Comparison of ENCODE assay signal across 8 cellular contexts in genomic region chr3:160921020-160921635, GRCh38.
DNase-seq lines count a peak whose midpoint lies in the region; ATAC-seq and TF ChIP-seq lines count a peak whose summit lies in the region.

No MANE protein-coding gene starts in this region.

- 8 to 12% methylated on average over 4 of the region's 4 CpGs for WGBS in body of pancreas, 2 donors

- ATAC-seq in body of pancreas: peak; percentile 77

- TF ChIP-seq CTCF in HFF-Myc (IDR thresholded peaks at IDR 0.05; ENCODE audit: low read depth, low read length, missing control alignments): peak; percentile 80
- TF ChIP-seq CTCF in body of pancreas (IDR thresholded peaks at IDR 0.05): peak; percentile 70 to 87 (median 81)
- TF ChIP-seq CTCF in kidney epithelial cell (IDR thresholded peaks at IDR 0.05; ENCODE audit: insufficient read depth, low read length, poor library complexity, severe bottlenecking): peak; percentile 85
- peak in 2 of 3 experiments; percentile 61 to 63 for TF ChIP-seq CTCF in vagina (IDR thresholded peaks at IDR 0.05)

- intact Hi-C loops in body of pancreas (cut with DNase I) (no loop called here), vagina (cut with DNase I) (no loop called here)

- H3K4me3 ChIP-seq in HFF-Myc (replicated peaks; ENCODE audit: low read depth, low read length) (no peak overlapping the region), body of pancreas (no peak overlapping the region), kidney epithelial cell (ENCODE audit: low read depth, low read length) (no peak overlapping the region), vagina (no peak overlapping the region)

- H3K27me3 ChIP-seq in body of pancreas (no peaks in the 10 kb centered on the region), kidney epithelial cell (ENCODE audit: control insufficient read depth, insufficient read depth, low read length) (no peaks in the 10 kb centered on the region), vagina (no peaks in the 10 kb centered on the region)

- H3K4me1 ChIP-seq in body of pancreas (peaks cover 14% of the 10 kb centered on the region), vagina (no peaks in the 10 kb centered on the region)

- no peaks in the 10 kb centered on the region for H3K9me3 ChIP-seq in body of pancreas
- H3K9me3 ChIP-seq in vagina: no peaks in the 10 kb centered on the region

- TF ChIP-seq POLR2A in body of pancreas (IDR thresholded peaks at IDR 0.05): no peak
- TF ChIP-seq POLR2A in vagina (IDR thresholded peaks at IDR 0.05): no peak

- DNase-seq in NOMO-1 (lab: John Stamatoyannopoulos, UW; ENCODE audit: unreplicated experiment in 2 of 2): peak; percentile 20 to 61
- DNase-seq in NOMO-1 treated with dmso at 0.1 percent for 144 hours (lab: John Stamatoyannopoulos, UW; ENCODE audit: unreplicated experiment): no peak
- DNase-seq in HFF-Myc (ENCODE audit: extremely low read depth, low read depth): no peak
- peak; percentile 35 for DNase-seq in NCI-H2196 (lab: John Stamatoyannopoulos, UW; ENCODE audit: unreplicated experiment)
- DNase-seq in body of pancreas: peak; percentile 26 to 48 (median 35)
- DNase-seq in kidney epithelial cell (ENCODE audit: low read depth): no peak
- no peak for DNase-seq in vagina (ENCODE audit: extremely low spot score in 2 of 2)
- DNase-seq in T-helper 2 cell: no peak

- H3K36me3 ChIP-seq in body of pancreas (replicated peaks in 1 of 2; ENCODE audit: insufficient read depth in 1 of 2, low read depth in 2 of 2) (no peaks in the 10 kb centered on the region), kidney epithelial cell (ENCODE audit: control insufficient read depth, insufficient read depth, low read length) (no peaks in the 10 kb centered on the region), vagina (no peaks in the 10 kb centered on the region)

- H3K27ac ChIP-seq in body of pancreas (no peak overlapping the region), vagina (no peak overlapping the region)

Comparison
In these comparisons a context has a peak if more than half of its experiments do, and no peak if none do; other contexts are left out.
1. DNase-seq: peak in NOMO-1 (2 of 2), NCI-H2196 (single experiment) and body of pancreas (4 of 4); none in NOMO-1 treated with dmso at 0.1 percent for 144 hours (single experiment), HFF-Myc (single experiment), kidney epithelial cell (single experiment), vagina (0 of 2) and T-helper 2 cell (0 of 5).
2. Peak in every context shown above with its lines, with median percentiles within 50 percentile points of each other: CTCF ChIP-seq.